15 cellular contexts compared by ENCODE assay signal in genomic region chr10:6058677-6059475, GRCh38. TPM values are rescaled to one million over a fixed set of nuclear protein-coding genes. Genes with fewer than 3 reads are reported as not detected.
DNase-seq lines count a peak whose midpoint lies in the region; ATAC-seq, FAIRE-seq and TF ChIP-seq lines count a peak whose summit lies in the region.
"Had no signal": no experiment of that assay in that cellular context is flagged by ENCODE, and none has a peak within 500 bp of the region (broad histone marks: within the 10 kb centered on the region; RNA-seq: fewer than 3 reads in every experiment).

No MANE protein-coding gene starts in this region.

- no peaks in the 10 kb centered on the region for H3K36me3 Mint-ChIP-seq in MCF 10A (ENCODE audit: insufficient read depth, unreplicated experiment)

- peak in 1 of 2 experiments; percentile 75; a peak in 1 of 4 replicates for TF ChIP-seq EP300 in GM12878 (IDR thresholded peaks at IDR 0.05; ENCODE audit: borderline replicate concordance in 1 of 2, control insufficient read depth in 1 of 2, low read depth in 2 of 2, low read length in 2 of 2)

- peak; percentile 71 for DNase-seq in GM12865 (ENCODE audit: low read depth)
- DNase-seq in OCI-LY7 (ENCODE audit: low spot score): no peak
- no peak for DNase-seq in GM12878 (ENCODE audit: low read depth, low spot score)
- DNase-seq in cerebellar cortex (ENCODE audit: low spot score): no peak
- no peak for DNase-seq in MCF 10A (ENCODE audit: unreplicated experiment)
- DNase-seq: anterior cingulate cortex, C1 segment of cervical spinal cord, NCI-H2171 treated with DMSO at 0.1 percent for 48 hours, substantia nigra had no signal

- H3K9ac ChIP-seq in GM12878 (ENCODE audit: control insufficient read depth, insufficient read depth, low read length): no peak overlapping the region

- H3K36me3 ChIP-seq in OCI-LY7 (ENCODE audit: insufficient read depth, low read length) (peaks cover 16% of the 10 kb centered on the region; the same call in 1 of the 2 replicates), GM12878 (ENCODE audit: control insufficient read depth in 2 of 2, insufficient read depth in 2 of 2, low read length in 1 of 2) (no peaks in the 10 kb centered on the region)

- no peak overlapping the region for H3K4me3 Mint-ChIP-seq in MCF 10A (ENCODE audit: unreplicated experiment)
- H3K4me3 Mint-ChIP-seq: dendritic cell treated with granulocyte-macrophage colony-stimulating factor and Interleukin-4, amounts not matched to agents 40 ng/mL and 50 ng/mL, for 4 days had no signal

- H3K4me2 ChIP-seq in OCI-LY7 (ENCODE audit: low read length) (peak overlapping the region; percentile 77), GM12878 (ENCODE audit: control insufficient read depth, insufficient read depth) (peak overlapping the region; percentile 73)

- SMC1A ChIA-PET in GM12878 (lab: Charles Lee; ENCODE audit: uncharacterized antibody, unreplicated experiment): interaction anchor here (0.7 to 3.1 kb wide), 6 partner anchors 9 to 50 kb away, joined by 3 to 18 read pairs (median 6); no protein-coding TSS in a partner anchor

- H3K27me3 ChIP-seq in GM12878 (replicated peaks in 1 of 2; ENCODE audit: control insufficient read depth in 2 of 2, insufficient read depth in 2 of 2, low read length in 1 of 2): no peaks in the 10 kb centered on the region

- 15% methylated on average over 3 of the region's 3 CpGs for WGBS in GM12878 (ENCODE audit: insufficient coverage, insufficient replicate concordance, low lambda C conversion rate, missing lambda C conversion rate)

- no peak for TF ChIP-seq POLR2A in GM12878 (IDR thresholded peaks at IDR 0.05; ENCODE audit: low read depth, low read length)

- H3K9me3 Mint-ChIP-seq in MCF 10A (ENCODE audit: unreplicated experiment): no peaks in the 10 kb centered on the region
- H3K9me3 Mint-ChIP-seq: dendritic cell treated with granulocyte-macrophage colony-stimulating factor and Interleukin-4, amounts not matched to agents 40 ng/mL and 50 ng/mL, for 4 days had no signal

- H4K20me1 ChIP-seq in OCI-LY7 (ENCODE audit: insufficient read depth, low read length) (no peaks in the 10 kb centered on the region), GM12878 (ENCODE audit: control insufficient read depth, insufficient read depth) (no peaks in the 10 kb centered on the region)

- no peaks in the 10 kb centered on the region for H3K9me3 ChIP-seq in OCI-LY7 (ENCODE audit: low read length)
- no peaks in the 10 kb centered on the region for H3K9me3 ChIP-seq in GM12878 (replicated peaks; ENCODE audit: control insufficient read depth, insufficient read depth, low read length)

- H3K9me2 ChIP-seq in OCI-LY7 (ENCODE audit: insufficient read depth, low read length): no peaks in the 10 kb centered on the region

- H3K27ac ChIP-seq in OCI-LY7 (ENCODE audit: low read depth, low read length, poor library complexity, severe bottlenecking): peak overlapping the region; percentile 14
- H3K27ac ChIP-seq in GM12878 (ENCODE audit: control insufficient read depth, insufficient read depth): peak overlapping the region; percentile 38

- TF ChIP-seq RAD21 in GM12878 (IDR thresholded peaks at IDR 0.05; ENCODE audit: insufficient read depth, low read depth, low read length): no peak

- peaks cover 64% of the 10 kb centered on the region for H3K27me3 Mint-ChIP-seq in MCF 10A (ENCODE audit: insufficient read depth, unreplicated experiment)

- intact Hi-C loops in OCI-LY7 (cut with micrococcal nuclease; ENCODE audit: unreplicated experiment): loop anchor here (10.0 kb wide), 1 partner anchor 474 kb away; no protein-coding TSS in a partner anchor
- intact Hi-C loops in GM12878 (cut with micrococcal nuclease; ENCODE audit: unreplicated experiment): no loop called here
- intact Hi-C loops in MCF 10A (cut with micrococcal nuclease): no loop called here

- FAIRE-seq in GM12878 (lab: Jason Lieb, UNC): no peak

- RAD21 ChIA-PET in GM12878 (lab: Charles Lee; ENCODE audit: unreplicated experiment): interaction anchor here (0.7 to 1.5 kb wide), 5 partner anchors 9 to 237 kb away, joined by 3 to 5 read pairs (median 4); no protein-coding TSS in a partner anchor

- H3K4me1 ChIP-seq in OCI-LY7 (ENCODE audit: insufficient read depth, low read length, poor library complexity, severe bottlenecking): peaks cover 80% of the 10 kb centered on the region
- H3K4me1 ChIP-seq in GM12878 (ENCODE audit: control insufficient read depth, insufficient read depth, low read length): peaks cover 44% of the 10 kb centered on the region

- H3K4me3 ChIP-seq in GM12865 (ENCODE audit: low read depth, low read length) (no peak overlapping the region), OCI-LY7 (ENCODE audit: low read depth, low read length, poor library complexity, severe bottlenecking) (peak overlapping the region; percentile 78), GM12878 (no peak overlapping the region)

- CTCF ChIA-PET in OCI-LY7 (lab: Charles Lee; ENCODE audit: unreplicated experiment): no interaction called here
- CTCF ChIA-PET in GM12878 (lab: Yijun Ruan, JAX): interaction anchor here (0.8 to 3.2 kb wide), 7 partner anchors 9 to 143 kb away, joined by 3 to 23 read pairs (median 5); no protein-coding TSS in a partner anchor
- CTCF ChIA-PET in MCF 10A (lab: Yijun Ruan, JAX): interaction anchor here (0.7 to 1.0 kb wide), 2 partner anchors 29 to 192 kb away, joined by 3 read pairs; no protein-coding TSS in a partner anchor

- H3K79me2 ChIP-seq in OCI-LY7 (ENCODE audit: insufficient read depth, low read depth, low read length): peaks cover 44% of the 10 kb centered on the region; the same call in 1 of the 2 replicates
- H3K79me2 ChIP-seq in GM12878 (ENCODE audit: control insufficient read depth, insufficient read depth, low read length): no peaks in the 10 kb centered on the region; the same call in 1 of the 2 replicates

- in situ Hi-C loops in GM12878 (cut with MboI): no loop called here

- BruUV-seq in OCI-LY7 (replicated peaks; lab: Mats Ljungman, UMichigan) (no TSS peak), GM12878 (replicated peaks; lab: Mats Ljungman, UMichigan) (TSS peak; percentile 67), MCF 10A (replicated peaks; lab: Mats Ljungman, UMichigan) (no TSS peak)

- TF ChIP-seq CTCF in GM12865 (IDR thresholded peaks at IDR 0.05; ENCODE audit: insufficient read depth, low read depth, low read length, missing control alignments): no peak
- no peak for TF ChIP-seq CTCF in OCI-LY7 (conservative IDR thresholded peaks at IDR 0.05; ENCODE audit: low read length)
- no peak for TF ChIP-seq CTCF in GM12878 (IDR thresholded peaks at IDR 0.05 in 2 of 3, conservative IDR thresholded peaks at IDR 0.05 in 1 of 3; ENCODE audit: control insufficient read depth in 2 of 3, extremely low read depth in 1 of 3, insufficient read depth in 1 of 3, low read depth in 3 of 3, low read length in 3 of 3)
- no peak for TF ChIP-seq CTCF in MCF 10A (IDR thresholded peaks at IDR 0.05; ENCODE audit: unreplicated experiment)

- POLR2A ChIA-PET in OCI-LY7 (lab: Charles Lee): interaction anchor here (0.9 to 3.2 kb wide), 5 partner anchors 9 to 27 kb away, joined by 3 to 23 read pairs (median 4); no protein-coding TSS in a partner anchor
- POLR2A ChIA-PET in GM12878 (lab: Charles Lee): interaction anchor here (1.2 to 1.7 kb wide), 3 partner anchors 10 to 83 kb away, joined by 3 to 5 read pairs (median 3); partner anchors contain the start of gene IL15RA
- POLR2A ChIA-PET in MCF 10A (lab: Yijun Ruan, JAX): no interaction called here

- H3K4me1 Mint-ChIP-seq in MCF 10A (ENCODE audit: insufficient read depth, unreplicated experiment): no peaks in the 10 kb centered on the region

- H2AFZ ChIP-seq in OCI-LY7 (ENCODE audit: low read length): no peak overlapping the region
- H2AFZ ChIP-seq in GM12878 (ENCODE audit: control insufficient read depth, low read depth, low read length): no peak overlapping the region

- H3K27ac Mint-ChIP-seq in MCF 10A (ENCODE audit: low read depth, unreplicated experiment): no peak overlapping the region
- H3K27ac Mint-ChIP-seq: dendritic cell treated with granulocyte-macrophage colony-stimulating factor and Interleukin-4, amounts not matched to agents 40 ng/mL and 50 ng/mL, for 4 days had no signal

- peak; percentile 51 for ATAC-seq in GM18868 (IDR thresholded peaks at IDR 0.05; ENCODE audit: unreplicated experiment)
- ATAC-seq in GM12878: peak; percentile 41
- no peak for ATAC-seq in GM21529 (IDR thresholded peaks at IDR 0.05; ENCODE audit: unreplicated experiment)
- ATAC-seq in GM21447 (IDR thresholded peaks at IDR 0.05; ENCODE audit: unreplicated experiment): no peak
- ATAC-seq: sciatic nerve had no signal

RNA-seq across cellular contexts. Expression of gene IL2RA, which starts 3.3 kb away (rescaled TPM):
- 24.0 and 24.3 TPM in 2 replicates for total RNA-seq in OCI-LY7 (2014; rRNA removed; shearing (Covaris generic))
- total RNA-seq in OCI-LY7 (2022) (22.3 and 27.5 TPM in 2 replicates), GM12878 (2014; rRNA removed) (3.4 and 4.0 TPM in 2 replicates), GM12878 (2014; rRNA removed; fragmentation: Illumina TruSeq; extraction: Trizol) (5.0 and 5.3 TPM in 2 replicates), GM12878 (2021) (5.0 and 5.3 TPM in 2 replicates), MCF 10A (2022) (not detected in 2 replicates)
- total RNA-seq in GM12878 (2013; cell fraction: nucleolus; rRNA removed): 4.9 and 10.7 TPM in 2 replicates
- 0.97 TPM for polyA plus RNA-seq in GM12878 (2011; ENCODE audit: low read depth)
- polyA plus RNA-seq in GM12878 (2011; rRNA removed) (2.2 and 2.4 TPM in 2 replicates), GM12878 (2014; fragmentation: Illumina TruSeq; extraction: Trizol) (5.6 and 6.0 TPM in 2 replicates), GM12878 (2014; fragmentation: Nextera tagmentation; extraction: Ambion mirVana) (1 to 10 TPM; 3.3 to 5.1 TPM), GM12878 (2014; rRNA removed) (3.4 and 3.9 TPM in 2 replicates), GM12878 (2016; fragmentation: Nextera tagmentation; extraction: Ambion mirVana) (1 to 10 TPM; 4.8 to 5.7 TPM)
- polyA plus RNA-seq in GM12878 (2011; cell fraction: cytosol; rRNA removed): 1.2 TPM in 2 replicates
- polyA plus RNA-seq in GM12878 (2011; cell fraction: nucleus; rRNA removed): 0.80 and 1.1 TPM in 2 replicates
- 1.3 and 2.2 TPM in 2 replicates for polyA plus RNA-seq in GM12878 (2012)
- 1.0 and 1.1 TPM in 2 replicates for polyA minus RNA-seq in GM12878 (2011; rRNA and poly(A)+ RNA removed)
- not detected in 2 replicates for polyA minus RNA-seq in GM12878 (2011; cell fraction: cytosol; rRNA and poly(A)+ RNA removed)
- 0.77 and 1.2 TPM in 2 replicates for polyA minus RNA-seq in GM12878 (2011; cell fraction: nucleus; rRNA and poly(A)+ RNA removed)
- total RNA-seq: Daoy had no signal

RNA-seq across cellular contexts. Expression of gene RBM17, which starts 30.0 kb away (rescaled TPM):
- 103 and 152 TPM in 2 replicates for total RNA-seq in OCI-LY7 (2014; rRNA removed; shearing (Covaris generic))
- total RNA-seq in OCI-LY7 (2022): 248 and 266 TPM in 2 replicates
- 136 and 141 TPM in 2 replicates for total RNA-seq in GM12878 (2013; cell fraction: nucleolus; rRNA removed)
- 38.3 and 49.0 TPM in 2 replicates for total RNA-seq in GM12878 (2014; rRNA removed)
- total RNA-seq in GM12878 (2014; rRNA removed; fragmentation: Illumina TruSeq; extraction: Trizol): 85.7 and 94.1 TPM in 2 replicates
- 101 and 106 TPM in 2 replicates for total RNA-seq in GM12878 (2021)
- 52.6 TPM for polyA plus RNA-seq in GM12878 (2011; ENCODE audit: low read depth)
- 64.5 and 65.3 TPM in 2 replicates for polyA plus RNA-seq in GM12878 (2011; rRNA removed)
- polyA plus RNA-seq in GM12878 (2011; cell fraction: cytosol; rRNA removed): 33.5 and 38.9 TPM in 2 replicates
- polyA plus RNA-seq in GM12878 (2011; cell fraction: nucleus; rRNA removed): 130 and 190 TPM in 2 replicates
- polyA plus RNA-seq in GM12878 (2012): 73.3 and 80.2 TPM in 2 replicates
- 156 and 160 TPM in 2 replicates for polyA plus RNA-seq in GM12878 (2014; fragmentation: Illumina TruSeq; extraction: Trizol)
- polyA plus RNA-seq in GM12878 (2014; fragmentation: Nextera tagmentation; extraction: Ambion mirVana): 10 to 100 TPM; 28.4 to 45.0 TPM
- 79.9 and 82.1 TPM in 2 replicates for polyA plus RNA-seq in GM12878 (2014; rRNA removed)
- polyA plus RNA-seq in GM12878 (2016; fragmentation: Nextera tagmentation; extraction: Ambion mirVana): 100 to 1,000 TPM; 177 to 181 TPM
- 22.5 and 26.1 TPM in 2 replicates for polyA minus RNA-seq in GM12878 (2011; rRNA and poly(A)+ RNA removed)
- 11.8 and 17.6 TPM in 2 replicates for polyA minus RNA-seq in GM12878 (2011; cell fraction: cytosol; rRNA and poly(A)+ RNA removed)
- 19.2 and 28.1 TPM in 2 replicates for polyA minus RNA-seq in GM12878 (2011; cell fraction: nucleus; rRNA and poly(A)+ RNA removed)
- 113 and 128 TPM in 2 replicates for total RNA-seq in MCF 10A (2022)

Comparison
In these comparisons a context has a peak if more than half of its experiments do, and no peak if none do; other contexts are left out.
1. ATAC-seq: peak in GM18868 (single experiment) and GM12878 (single experiment); none in GM21529 (single experiment) and GM21447 (single experiment).